ENCODE assay signal across 1 cellular context in the genomic region with DNA sequence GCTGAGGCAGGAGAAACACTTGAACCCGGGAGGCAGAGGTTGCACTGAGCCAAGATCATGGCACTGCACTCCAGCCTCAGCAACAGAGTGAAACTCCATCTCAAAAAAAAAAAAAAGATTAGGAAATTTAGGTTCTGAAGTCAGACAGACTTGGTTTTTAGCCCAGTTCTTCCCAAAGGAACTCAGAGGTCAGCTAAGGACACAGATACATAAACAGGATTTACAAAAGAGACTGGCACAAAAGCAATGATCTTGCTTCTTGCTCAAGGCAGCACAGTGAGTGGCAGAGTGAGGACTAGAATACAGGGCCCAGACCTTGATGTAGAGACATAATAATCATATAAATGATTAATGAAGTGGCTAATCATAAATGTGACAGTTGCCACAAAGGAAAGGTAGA.
TF ChIP-seq lines count a peak whose summit lies in the region.

No MANE protein-coding gene starts in this region.

TF ChIP-seq in HepG2, 621 proteins besides CTCF, POLR2A, EP300 and RAD21:
- TF ChIP-seq ZSCAN9 (CRISPR knock-in tag; IDR thresholded peaks at IDR 0.05; ENCODE audit: borderline replicate concordance) = no peak
- no peak for TF ChIP-seq SMARCE1 (IDR thresholded peaks at IDR 0.05; ENCODE audit: borderline replicate concordance)
TF ChIP-seq in HepG2: peak in this region for 0.
